11 cellular contexts compared by ENCODE assay signal in genomic region chr14:29463727-29464370, GRCh38.
DNase-seq lines count a peak whose midpoint lies in the region; ATAC-seq, FAIRE-seq and TF ChIP-seq lines count a peak whose summit lies in the region.
"Had no signal": no experiment of that assay in that cellular context is flagged by ENCODE, and none has a peak within 500 bp of the region (broad histone marks: within the 10 kb centered on the region; RNA-seq: fewer than 3 reads in every experiment).

No MANE protein-coding gene starts in this region.

- no peak for TF ChIP-seq CTCF in HepG2 (CRISPR knock-in tag; IDR thresholded peaks at IDR 0.05)
- no peak for TF ChIP-seq CTCF in right lobe of liver (IDR thresholded peaks at IDR 0.05)
- no peak for TF ChIP-seq CTCF in endothelial cell of umbilical vein (IDR thresholded peaks at IDR 0.05; ENCODE audit: extremely low read depth in 1 of 2, insufficient read depth in 1 of 2, low read depth in 1 of 2, low read length in 2 of 2)
- TF ChIP-seq CTCF in upper lobe of right lung (IDR thresholded peaks at IDR 0.05) = no peak
- no peak for TF ChIP-seq CTCF in left ventricle myocardium inferior (IDR thresholded peaks at IDR 0.05; ENCODE audit: borderline replicate concordance)

- DNase-seq in HepG2 (ENCODE audit: low spot score) (no peak), right lobe of liver (no peak), NCI-H2227 treated with DMSO at 0.1 percent for 48 hours (lab: John Stamatoyannopoulos, UW) (peak; percentile 66), endothelial cell of umbilical vein (ENCODE audit: low read depth, low spot score) (no peak), upper lobe of right lung (no peak), left ventricle myocardium inferior (no peak)
- DNase-seq: gastrocnemius medialis had no signal

- ATAC-seq in HepG2 (no peak), right lobe of liver (no peak), upper lobe of right lung (no peak), HG03108 (IDR thresholded peaks at IDR 0.05; ENCODE audit: unreplicated experiment) (no peak), GM19395 (IDR thresholded peaks at IDR 0.05; ENCODE audit: unreplicated experiment) (no peak)
- ATAC-seq: gastrocnemius medialis had no signal

- WGBS in HepG2 (ENCODE audit: low lambda C conversion rate) = 2% methylated on average over 6 of the region's 6 CpGs
- 19% methylated on average over 6 of the region's 6 CpGs for WGBS in right lobe of liver (ENCODE audit: insufficient coverage, low coverage, low lambda C conversion rate, missing lambda C conversion rate)

- H3K36me3 ChIP-seq in HepG2 (replicated peaks in 1 of 2; ENCODE audit: control insufficient read depth in 1 of 2, insufficient read depth in 2 of 2, low read length in 2 of 2) = no peaks in the 10 kb centered on the region
- H3K36me3 ChIP-seq in right lobe of liver = no peaks in the 10 kb centered on the region
- H3K36me3 ChIP-seq in endothelial cell of umbilical vein (ENCODE audit: control insufficient read depth in 2 of 2, extremely low read depth in 1 of 2, insufficient read depth in 2 of 2, low read length in 2 of 2) = no peaks in the 10 kb centered on the region
- no peaks in the 10 kb centered on the region for H3K36me3 ChIP-seq in upper lobe of right lung
- H3K36me3 ChIP-seq in left ventricle myocardium inferior = no peaks in the 10 kb centered on the region
- H3K36me3 ChIP-seq: gastrocnemius medialis, vagina had no signal

- CTCF ChIA-PET in HepG2 (lab: Yijun Ruan, JAX; ENCODE audit: low intra/inter-chr PET ratio, low total read pairs) (no interaction called here), endothelial cell of umbilical vein (lab: Charles Lee) (interaction anchor here (0.9 to 2.1 kb wide), 7 partner anchors 10 to 706 kb away, joined by 3 to 8 read pairs (median 3); no protein-coding TSS in a partner anchor)

- no peak for TF ChIP-seq RAD21 in HepG2 (CRISPR knock-in tag; IDR thresholded peaks at IDR 0.05)

- H3K27ac ChIP-seq in HepG2 (ENCODE audit: extremely low read length, insufficient read depth, low read length) (no peak overlapping the region), right lobe of liver (no peak overlapping the region), endothelial cell of umbilical vein (ENCODE audit: insufficient read depth, low read depth, low read length) (no peak overlapping the region), upper lobe of right lung (no peak overlapping the region), left ventricle myocardium inferior (replicated peaks) (no peak overlapping the region)
- H3K27ac ChIP-seq: gastrocnemius medialis, vagina had no signal

- H2AFZ ChIP-seq in HepG2 (ENCODE audit: low read length) (no peak overlapping the region), endothelial cell of umbilical vein (ENCODE audit: low read depth, low read length) (no peak overlapping the region)

- no peak overlapping the region for H3K9ac ChIP-seq in HepG2 (ENCODE audit: insufficient read depth, low read depth, low read length)
- no peak overlapping the region for H3K9ac ChIP-seq in endothelial cell of umbilical vein (replicated peaks; ENCODE audit: extremely low read depth, insufficient read depth, low read length)

- intact Hi-C loops in HepG2 (cut with micrococcal nuclease; ENCODE audit: unreplicated experiment) = loop anchor here (10.0 kb wide), 1 partner anchor 709 kb away; no protein-coding TSS in a partner anchor
- intact Hi-C loops in right lobe of liver (cut with DNase I) = no loop called here
- intact Hi-C loops in endothelial cell of umbilical vein (cut with micrococcal nuclease) = loop anchor here (1.0 to 5.0 kb wide), 2 partner anchors 448 to 692 kb away; no protein-coding TSS in a partner anchor
- intact Hi-C loops in upper lobe of right lung (cut with DNase I) = no loop called here
- intact Hi-C loops in left ventricle myocardium inferior (cut with micrococcal nuclease) = no loop called here

- H3K9me1 ChIP-seq in endothelial cell of umbilical vein (replicated peaks; ENCODE audit: control insufficient read depth, extremely low read depth, insufficient read depth, low read length) = no peaks in the 10 kb centered on the region

- no peaks in the 10 kb centered on the region for H4K20me1 ChIP-seq in HepG2 (ENCODE audit: insufficient read depth, low read length)
- H4K20me1 ChIP-seq in endothelial cell of umbilical vein (replicated peaks; ENCODE audit: control insufficient read depth, extremely low read depth, insufficient read depth, low read length) = no peaks in the 10 kb centered on the region

- POLR2A ChIA-PET in HepG2 (lab: Yijun Ruan, JAX) = no interaction called here
- POLR2A ChIA-PET in endothelial cell of umbilical vein (lab: Charles Lee) = no interaction called here

- in situ Hi-C loops in HepG2 (cut with HindIII; ENCODE audit: extremely low pct_ligation_motif_present, low pct_unique_long_range_greater_than_20kb) = no loop called here

- TF ChIP-seq EP300 in HepG2 (IDR thresholded peaks at IDR 0.05; ENCODE audit: low read depth in 2 of 2, low read length in 2 of 2) (no peak), HepG2 (CRISPR knock-in tag; IDR thresholded peaks at IDR 0.05; ENCODE audit: borderline replicate concordance) (no peak)

- peaks cover 58% of the 10 kb centered on the region for H3K9me3 ChIP-seq in HepG2 (ENCODE audit: low read length)
- no peaks in the 10 kb centered on the region for H3K9me3 ChIP-seq in right lobe of liver
- H3K9me3 ChIP-seq in endothelial cell of umbilical vein (replicated peaks; ENCODE audit: control insufficient read depth, insufficient read depth, low read length) = no peaks in the 10 kb centered on the region
- no peaks in the 10 kb centered on the region for H3K9me3 ChIP-seq in upper lobe of right lung
- H3K9me3 ChIP-seq in left ventricle myocardium inferior (replicated peaks) = no peaks in the 10 kb centered on the region
- H3K9me3 ChIP-seq: gastrocnemius medialis, vagina had no signal

- TF ChIP-seq POLR2A in HepG2 (IDR thresholded peaks at IDR 0.05; ENCODE audit: insufficient read depth in 1 of 2, low read depth in 2 of 2, low read length in 2 of 2) = no peak
- no peak for TF ChIP-seq POLR2A in right lobe of liver (IDR thresholded peaks at IDR 0.05)
- no peak for TF ChIP-seq POLR2A in endothelial cell of umbilical vein (IDR thresholded peaks at IDR 0.05; ENCODE audit: low read depth, low read length)

- H3K4me1 ChIP-seq in HepG2 (ENCODE audit: insufficient read depth, low read length) (no peaks in the 10 kb centered on the region), right lobe of liver (no peaks in the 10 kb centered on the region), endothelial cell of umbilical vein (ENCODE audit: control insufficient read depth, extremely low read depth, insufficient read depth, low read length) (no peaks in the 10 kb centered on the region), upper lobe of right lung (no peaks in the 10 kb centered on the region), left ventricle myocardium inferior (no peaks in the 10 kb centered on the region)
- H3K4me1 ChIP-seq: gastrocnemius medialis, vagina had no signal

- H3K4me3 ChIP-seq in HepG2 (replicated peaks in 1 of 3; ENCODE audit: insufficient read depth in 1 of 3, low read depth in 2 of 3, low read length in 3 of 3) (no peak overlapping the region), right lobe of liver (no peak overlapping the region), endothelial cell of umbilical vein (replicated peaks in 1 of 3; ENCODE audit: insufficient read depth in 1 of 3, low read depth in 1 of 3, low read length in 3 of 3) (no peak overlapping the region), upper lobe of right lung (no peak overlapping the region), left ventricle myocardium inferior (no peak overlapping the region)
- H3K4me3 ChIP-seq: gastrocnemius medialis, vagina had no signal

- BruUV-seq in HepG2 (replicated peaks; lab: Mats Ljungman, UMichigan) (no TSS peak), endothelial cell of umbilical vein (replicated peaks; lab: Mats Ljungman, UMichigan) (no TSS peak)

- dilution Hi-C loops in endothelial cell of umbilical vein (cut with MboI; ENCODE audit: extremely low pct_ligation_motif_present, low sequenced_read_pairs) = no loop called here

- no peak for FAIRE-seq in HepG2 (lab: Jason Lieb, UNC)
- FAIRE-seq in endothelial cell of umbilical vein (lab: Jason Lieb, UNC) = peak; percentile 61
- FAIRE-seq: islet of Langerhans had no signal

- no peaks in the 10 kb centered on the region for H3K27me3 ChIP-seq in HepG2 (ENCODE audit: control insufficient read depth in 1 of 2, insufficient read depth in 2 of 2, low read length in 2 of 2)
- no peaks in the 10 kb centered on the region for H3K27me3 ChIP-seq in right lobe of liver
- peaks cover 0 to 2% of the 10 kb centered on the region in 2 experiments for H3K27me3 ChIP-seq in endothelial cell of umbilical vein (ENCODE audit: control insufficient read depth in 2 of 2, insufficient read depth in 2 of 2, low read length in 2 of 2)
- H3K27me3 ChIP-seq in upper lobe of right lung = peaks cover 9% of the 10 kb centered on the region
- no peaks in the 10 kb centered on the region for H3K27me3 ChIP-seq in left ventricle myocardium inferior (ENCODE audit: low read depth)
- H3K27me3 ChIP-seq: gastrocnemius medialis, vagina had no signal

- H3K4me2 ChIP-seq in HepG2 (ENCODE audit: low read depth, low read length) (no peak overlapping the region), endothelial cell of umbilical vein (ENCODE audit: insufficient read depth, low read length) (no peak overlapping the region)

- H3K79me2 ChIP-seq in HepG2 (ENCODE audit: insufficient read depth, low read length) (no peaks in the 10 kb centered on the region), endothelial cell of umbilical vein (ENCODE audit: control insufficient read depth, insufficient read depth, low read length) (no peaks in the 10 kb centered on the region)

TF ChIP-seq in HepG2, 621 proteins besides CTCF, POLR2A, EP300 and RAD21:
- TF ChIP-seq, protein P1, sequence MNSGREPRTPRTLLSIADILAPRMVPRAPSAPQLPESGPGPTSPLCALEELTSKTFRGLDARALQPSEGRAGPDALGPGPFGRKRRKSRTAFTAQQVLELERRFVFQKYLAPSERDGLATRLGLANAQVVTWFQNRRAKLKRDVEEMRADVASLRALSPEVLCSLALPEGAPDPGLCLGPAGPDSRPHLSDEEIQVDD (CRISPR knock-in tag; IDR thresholded peaks at IDR 0.05; ENCODE audit: borderline replicate concordance) = no peak
- peak; percentile 36; the same call in 1 of the 2 replicates for TF ChIP-seq STAG1 (CRISPR knock-in tag; IDR thresholded peaks at IDR 0.05)
TF ChIP-seq in HepG2: peak in this region for 1.

TF ChIP-seq in endothelial cell of umbilical vein, 7 proteins besides CTCF, POLR2A, EP300 and RAD21 (continues in another document):
- TF ChIP-seq EZH2 (IDR thresholded peaks at IDR 0.05; ENCODE audit: borderline replicate concordance, low read depth, low read length, severe bottlenecking) = no peak
- TF ChIP-seq FOS (IDR thresholded peaks at IDR 0.05; ENCODE audit: borderline replicate concordance, insufficient read depth, low read length) = no peak
- TF ChIP-seq JUN (IDR thresholded peaks at IDR 0.05; ENCODE audit: borderline replicate concordance, insufficient read depth, insufficient read length, low read depth) = no peak
- TF ChIP-seq GATA2 (IDR thresholded peaks at IDR 0.05; ENCODE audit: insufficient read depth, insufficient read length, low read depth, low read length) = no peak
- no peak for TF ChIP-seq MYC (IDR thresholded peaks at IDR 0.05; ENCODE audit: low read depth, low read length)
- no peak for TF ChIP-seq POLR2AphosphoS5 (IDR thresholded peaks at IDR 0.05; ENCODE audit: insufficient read depth, low read depth, low read length)

Comparison
In these comparisons a context has a peak if more than half of its experiments do, and no peak if none do; other contexts are left out.
1. intact Hi-C loops: an anchor here in HepG2 (10.0 kb wide) and endothelial cell of umbilical vein (1.0 to 5.0 kb wide); none called in right lobe of liver, upper lobe of right lung and left ventricle myocardium inferior.